ENCODE assay signal across 16 cellular contexts in the genomic region with DNA sequence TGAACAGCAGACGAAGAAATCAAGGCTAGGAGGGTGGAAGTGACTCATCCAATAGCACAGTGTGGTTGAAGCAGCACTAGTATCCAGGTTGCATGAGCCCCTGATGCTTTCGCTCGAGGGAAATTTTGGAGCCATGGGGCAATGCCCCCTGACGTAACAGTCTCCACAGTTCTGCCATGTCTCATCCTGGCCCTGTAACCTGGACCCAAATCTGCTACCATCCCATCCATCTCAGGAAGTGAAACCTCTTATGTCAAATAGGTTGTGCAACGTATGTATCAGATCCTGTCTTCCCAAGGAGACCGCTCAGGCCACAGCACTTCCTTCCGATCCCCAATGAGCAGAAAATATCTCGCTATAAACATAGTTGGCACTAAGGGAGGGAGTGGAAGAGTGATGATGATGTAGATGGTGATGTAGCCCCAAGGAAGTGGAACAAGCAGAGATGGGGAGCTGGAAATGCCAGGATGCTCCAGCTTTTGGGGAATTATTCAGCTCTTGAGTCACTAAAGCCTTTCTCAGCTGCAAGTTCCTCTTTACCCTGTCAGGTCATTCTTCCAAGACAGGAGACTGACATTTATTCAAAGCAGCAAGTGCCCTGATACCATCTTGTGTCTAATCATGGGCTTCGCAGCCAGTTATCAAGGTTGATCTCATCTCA. TPM values are rescaled to one million over a fixed set of nuclear protein-coding genes. Genes with fewer than 3 reads are reported as not detected.
A peak's percentile ranks its signal among the peaks of the same experiment; 100 is the strongest.
DNase-seq lines count a peak whose midpoint lies in the region; ATAC-seq and TF ChIP-seq lines count a peak whose summit lies in the region.
"Had no signal": no experiment of that assay in that cellular context is flagged by ENCODE, and none has a peak within 500 bp of the region (broad histone marks: within the 10 kb centered on the region; RNA-seq: fewer than 3 reads in every experiment).

No MANE protein-coding gene starts in this region.

- peaks cover 2% of the 10 kb centered on the region for H3K27me3 ChIP-seq in prostate gland (replicated peaks; ENCODE audit: insufficient read depth)
- H3K27me3 ChIP-seq: testis had no signal

- no peak for TF ChIP-seq CTCF in fibroblast of pulmonary artery (IDR thresholded peaks at IDR 0.05; ENCODE audit: low read length, missing control alignments)
- TF ChIP-seq CTCF in prostate gland (IDR thresholded peaks at IDR 0.05): no peak

- peak; percentile 90 for DNase-seq in HT1080 (ENCODE audit: low read depth)
- peak; percentile 97 for DNase-seq in SIG-M5 treated with dmso at 0.1 percent for 504 hours (lab: John Stamatoyannopoulos, UW; ENCODE audit: unreplicated experiment)
- peak; percentile 74 for DNase-seq in fibroblast of pulmonary artery (ENCODE audit: low read depth)
- DNase-seq in sciatic nerve (ENCODE audit: low spot score): no peak
- DNase-seq in prostate gland (ENCODE audit: low spot score): no peak
- DNase-seq in RPMI8226: no peak
- DNase-seq: activated CD4-positive, alpha-beta T cell treated with anti-CD3 and anti-CD28 coated beads for 48 hours; effector CD4-positive, alpha-beta T cell; kidney glomerular epithelial cell; NCI-H2171; testis had no signal

- H3K4me1 ChIP-seq in prostate gland (replicated peaks): no peaks in the 10 kb centered on the region
- H3K4me1 ChIP-seq: testis had no signal

- no peak overlapping the region for H3K4me3 ChIP-seq in fibroblast of pulmonary artery (replicated peaks; ENCODE audit: low read depth, low read length)
- no peak overlapping the region for H3K4me3 ChIP-seq in prostate gland
- H3K4me3 ChIP-seq: skin epidermis, testis had no signal

- no peaks in the 10 kb centered on the region for H3K9me3 ChIP-seq in prostate gland
- H3K9me3 ChIP-seq: testis had no signal

- 89% methylated on average over 9 of the region's 9 CpGs for WGBS in prostate gland

- no peak for TF ChIP-seq POLR2A in prostate gland (IDR thresholded peaks at IDR 0.05)

- no peaks in the 10 kb centered on the region for H3K36me3 ChIP-seq in prostate gland

- intact Hi-C loops in sciatic nerve (cut with DNase I): no loop called here
- intact Hi-C loops in prostate gland (cut with DNase I): no loop called here

- H3K27ac ChIP-seq in prostate gland: no peak overlapping the region
- H3K27ac ChIP-seq: testis had no signal

- peak; percentile 59 for ATAC-seq in sciatic nerve
- ATAC-seq in HG03354 (IDR thresholded peaks at IDR 0.05; ENCODE audit: poor library complexity, severe bottlenecking, unreplicated experiment): no peak
- ATAC-seq: T-cell had no signal

RNA-seq across cellular contexts. Expression of a gene that starts 3.0 kb away (rescaled TPM):
- total RNA-seq in HT1080 (2014; rRNA removed; shearing (Covaris generic)): 4.1 and 9.5 TPM in 2 replicates
- polyA plus RNA-seq in HT1080 (2015; cell fraction: cytosol; rRNA removed): 86.0 and 107 TPM in 2 replicates
- 125 and 137 TPM in 2 replicates for polyA plus RNA-seq in HT1080 (2015; cell fraction: nucleus; rRNA removed)
- 23.6 TPM for total RNA-seq in sciatic nerve
- not detected for total RNA-seq in prostate gland
- total RNA-seq: neural crest cell had no signal

RNA-seq across cellular contexts. Expression of a gene that starts 55.2 kb away (rescaled TPM):
- total RNA-seq in HT1080 (2014; rRNA removed; shearing (Covaris generic)): 0.85 and 1.1 TPM in 2 replicates
- 12.8 and 15.9 TPM in 2 replicates for polyA plus RNA-seq in HT1080 (2015; cell fraction: cytosol; rRNA removed)
- polyA plus RNA-seq in HT1080 (2015; cell fraction: nucleus; rRNA removed): 19.9 and 20.8 TPM in 2 replicates
- total RNA-seq in sciatic nerve (0.18 TPM), prostate gland (10 to 100 TPM in 1 of 2 donors, not detected in 1; 27.4 TPM)
- total RNA-seq: neural crest cell had no signal
- polyA plus RNA-seq: aorta had no signal

Comparison
In these comparisons a context has a peak if more than half of its experiments do, and no peak if none do; other contexts are left out.
1. DNase-seq: peak in HT1080 (single experiment), SIG-M5 treated with dmso at 0.1 percent for 504 hours (single experiment) and fibroblast of pulmonary artery (single experiment); none in sciatic nerve (single experiment), prostate gland (single experiment) and RPMI8226 (single experiment).